ENCODE assay signal across 11 cellular contexts in genomic region chr6:159988983-159989454, GRCh38. TPM values are rescaled to one million over a fixed set of nuclear protein-coding genes. Genes with fewer than 3 reads are reported as not detected.
DNase-seq lines count a peak whose midpoint lies in the region; ATAC-seq, FAIRE-seq and TF ChIP-seq lines count a peak whose summit lies in the region.
"Had no signal": no experiment of that assay in that cellular context is flagged by ENCODE, and none has a peak within 500 bp of the region (broad histone marks: within the 10 kb centered on the region; RNA-seq: fewer than 3 reads in every experiment).

No MANE protein-coding gene starts in this region.

- no peak overlapping the region for H3K4me3 Mint-ChIP-seq in activated CD8-positive, alpha-beta T cell treated with anti-CD3 and anti-CD28 coated beads, Interleukin-2, amount 10 ng/mL, durations not matched to agents 7 days and 5 days

- H3K27ac Mint-ChIP-seq in activated CD8-positive, alpha-beta T cell treated with anti-CD3 and anti-CD28 coated beads, Interleukin-2, amount 10 ng/mL, durations not matched to agents 7 days and 5 days = peak overlapping the region; percentile 20

- DNase-seq in A172 (ENCODE audit: low spot score) (peak; percentile 67), HUDEP-2 (lab: John Stamatoyannopoulos, UW; ENCODE audit: unreplicated experiment in 76 of 76) (peak in 64 of 76 experiments; percentile 23 to 83 (median 59)), kidney tubule cell (ENCODE audit: low spot score) (peak; percentile 64), OCI-M2 (lab: John Stamatoyannopoulos, UW; ENCODE audit: unreplicated experiment) (no peak), germinal center (ENCODE audit: low spot score) (no peak), H54 (ENCODE audit: insufficient read length, low spot score) (no peak)
- DNase-seq in activated CD8-positive, alpha-beta T cell treated with anti-CD3 and anti-CD28 coated beads, Interleukin-2, amount 10 ng/mL, durations not matched to agents 7 days and 5 days = no peak
- DNase-seq: DMS153, nucleus accumbens had no signal

- CTCF ChIA-PET in activated CD8-positive, alpha-beta T cell treated with anti-CD3 and anti-CD28 coated beads, Interleukin-2, amount 10 ng/mL, durations not matched to agents 7 days and 5 days (lab: Charles Lee) = no interaction called here

- no peak for FAIRE-seq in H54 (lab: Jason Lieb, UNC)

- H3K9me3 Mint-ChIP-seq in activated CD8-positive, alpha-beta T cell treated with anti-CD3 and anti-CD28 coated beads, Interleukin-2, amount 10 ng/mL, durations not matched to agents 7 days and 5 days (ENCODE audit: insufficient read depth) = no peaks in the 10 kb centered on the region

- POLR2A ChIA-PET in activated CD8-positive, alpha-beta T cell treated with anti-CD3 and anti-CD28 coated beads, Interleukin-2, amount 10 ng/mL, durations not matched to agents 7 days and 5 days (lab: Charles Lee) = no interaction called here

- peaks cover 36% of the 10 kb centered on the region for H3K36me3 Mint-ChIP-seq in activated CD8-positive, alpha-beta T cell treated with anti-CD3 and anti-CD28 coated beads, Interleukin-2, amount 10 ng/mL, durations not matched to agents 7 days and 5 days (ENCODE audit: low read depth)

- ATAC-seq in activated CD8-positive, alpha-beta T cell treated with anti-CD3 and anti-CD28 coated beads, Interleukin-2, amount 10 ng/mL, durations not matched to agents 7 days and 5 days = no peak
- no peak for ATAC-seq in GM19455 (IDR thresholded peaks at IDR 0.05; ENCODE audit: unreplicated experiment)
- ATAC-seq: gastroesophageal sphincter had no signal

- no peaks in the 10 kb centered on the region for H3K27me3 Mint-ChIP-seq in activated CD8-positive, alpha-beta T cell treated with anti-CD3 and anti-CD28 coated beads, Interleukin-2, amount 10 ng/mL, durations not matched to agents 7 days and 5 days (ENCODE audit: low read depth)

- peaks cover 59% of the 10 kb centered on the region for H3K4me1 Mint-ChIP-seq in activated CD8-positive, alpha-beta T cell treated with anti-CD3 and anti-CD28 coated beads, Interleukin-2, amount 10 ng/mL, durations not matched to agents 7 days and 5 days (ENCODE audit: low read depth)

- no peak for TF ChIP-seq POLR2A in H54 (IDR thresholded peaks at IDR 0.05; ENCODE audit: low read depth, low read length)

RNA-seq across cellular contexts. Expression of gene IGF2R, which starts 20.1 kb away (rescaled TPM):
- 78.4 and 99.8 TPM in 2 replicates for total RNA-seq in A172 (2014; rRNA removed; shearing (Covaris generic))
- 10 to 100 TPM; 57.4 to 59.8 TPM for total RNA-seq in activated CD8-positive, alpha-beta T cell treated with anti-CD3 and anti-CD28 coated beads, Interleukin-2, amount 10 ng/mL, durations not matched to agents 7 days and 5 days

Comparison
In these comparisons a context has a peak if more than half of its experiments do, and no peak if none do; other contexts are left out.
1. DNase-seq: peak in A172 (single experiment), HUDEP-2 (64 of 76) and kidney tubule cell (single experiment); none in activated CD8-positive, alpha-beta T cell treated with anti-CD3 and anti-CD28 coated beads, Interleukin-2, amount 10 ng/mL, durations not matched to agents 7 days and 5 days (single experiment), OCI-M2 (single experiment), germinal center (single experiment) and H54 (single experiment).